Comparison of ENCODE assay signal across 8 cellular contexts in genomic region chr15:90221251-90221900, GRCh38. TPM values are rescaled to one million over a fixed set of nuclear protein-coding genes. Genes with fewer than 3 reads are reported as not detected.
DNase-seq lines count a peak whose midpoint lies in the region; ATAC-seq, FAIRE-seq and TF ChIP-seq lines count a peak whose summit lies in the region.

No MANE protein-coding gene starts in this region.

- peaks cover 4% of the 10 kb centered on the region for H3K36me3 Mint-ChIP-seq in activated CD4-positive, alpha-beta T cell treated with anti-CD3 and anti-CD28 coated beads for 36 hours (ENCODE audit: low read depth)

- no peak overlapping the region for H3K4me3 ChIP-seq in epithelial cell of esophagus (ENCODE audit: low read length)

- no peak for FAIRE-seq in urothelium cell line (lab: Jason Lieb, UNC)

- no peak overlapping the region for H3K4me3 Mint-ChIP-seq in activated CD4-positive, alpha-beta T cell treated with anti-CD3 and anti-CD28 coated beads for 36 hours

- CTCF ChIA-PET in activated CD4-positive, alpha-beta T cell treated with anti-CD3 and anti-CD28 coated beads for 36 hours (lab: Charles Lee): interaction anchor here (0.6 to 2.2 kb wide), 14 partner anchors 10 to 567 kb away, joined by 3 to 11 read pairs (median 4); partner anchors contain the start of genes CIB1, GDPGP1 and SEMA4B

- H3K9me3 Mint-ChIP-seq in activated CD4-positive, alpha-beta T cell treated with anti-CD3 and anti-CD28 coated beads for 36 hours (ENCODE audit: low read depth): no peaks in the 10 kb centered on the region

- intact Hi-C loops in activated CD4-positive, alpha-beta T cell treated with anti-CD3 and anti-CD28 coated beads for 36 hours (cut with DNase I, micrococcal nuclease): no loop called here

- peak; percentile 63 for DNase-seq in activated CD4-positive, alpha-beta T cell treated with anti-CD3 and anti-CD28 coated beads for 36 hours
- DNase-seq in activated CD4-positive, alpha-beta T cell treated with anti-CD3 and anti-CD28 coated beads, Interleukin-2, amount 50 U/mL, for 4 hours: no peak
- DNase-seq in SK-N-DZ (ENCODE audit: low spot score) (peak; percentile 74), epithelial cell of esophagus (ENCODE audit: low read depth) (peak; percentile 62), midbrain (lab: John Stamatoyannopoulos, UW) (peak; percentile 86), urothelium cell line (ENCODE audit: low spot score) (peak; percentile 75)

- peak; percentile 77 for TF ChIP-seq CTCF in LNCAP (IDR thresholded peaks at IDR 0.05)
- TF ChIP-seq CTCF in epithelial cell of esophagus (IDR thresholded peaks at IDR 0.05; ENCODE audit: insufficient read depth, low read depth, low read length, missing control alignments): peak; percentile 64

- no peaks in the 10 kb centered on the region for H3K27me3 Mint-ChIP-seq in activated CD4-positive, alpha-beta T cell treated with anti-CD3 and anti-CD28 coated beads for 36 hours

- no peak overlapping the region for H3K27ac Mint-ChIP-seq in activated CD4-positive, alpha-beta T cell treated with anti-CD3 and anti-CD28 coated beads for 36 hours

- POLR2A ChIA-PET in activated CD4-positive, alpha-beta T cell treated with anti-CD3 and anti-CD28 coated beads for 36 hours (lab: Charles Lee): interaction anchor here (0.7 kb wide), 2 partner anchors 11 to 42 kb away, joined by 3 read pairs; no protein-coding TSS in a partner anchor

- H3K4me1 Mint-ChIP-seq in activated CD4-positive, alpha-beta T cell treated with anti-CD3 and anti-CD28 coated beads for 36 hours: no peaks in the 10 kb centered on the region

- ATAC-seq in activated CD4-positive, alpha-beta T cell treated with anti-CD3 and anti-CD28 coated beads for 36 hours: peak; percentile 60
- ATAC-seq in HG03460 (IDR thresholded peaks at IDR 0.05; ENCODE audit: unreplicated experiment): no peak

RNA-seq across cellular contexts. Expression of gene CIB1, which starts 12.4 kb away (rescaled TPM):
- 100 to 1,000 TPM; 135 to 140 TPM for total RNA-seq in activated CD4-positive, alpha-beta T cell treated with anti-CD3 and anti-CD28 coated beads for 36 hours
- polyA plus RNA-seq in SK-N-DZ (2014; cell fraction: cytosol; rRNA removed): 5.1 and 9.0 TPM in 2 replicates
- polyA plus RNA-seq in SK-N-DZ (2014; cell fraction: nucleus; rRNA removed): 9.1 and 10.9 TPM in 2 replicates

RNA-seq across cellular contexts. Expression of gene GDPGP1, which starts 12.6 kb away (rescaled TPM):
- 1 to 10 TPM; 5.6 to 6.6 TPM for total RNA-seq in activated CD4-positive, alpha-beta T cell treated with anti-CD3 and anti-CD28 coated beads for 36 hours
- polyA plus RNA-seq in SK-N-DZ (2014; cell fraction: cytosol; rRNA removed): 2.2 and 3.7 TPM in 2 replicates
- 1.7 and 4.8 TPM in 2 replicates for polyA plus RNA-seq in SK-N-DZ (2014; cell fraction: nucleus; rRNA removed)

RNA-seq across cellular contexts. Expression of gene SEMA4B, which starts 20.2 kb away (rescaled TPM):
- total RNA-seq in activated CD4-positive, alpha-beta T cell treated with anti-CD3 and anti-CD28 coated beads for 36 hours: 10 to 100 TPM; 12.5 to 15.8 TPM
- 6.4 and 14.3 TPM in 2 replicates for polyA plus RNA-seq in SK-N-DZ (2014; cell fraction: cytosol; rRNA removed)
- polyA plus RNA-seq in SK-N-DZ (2014; cell fraction: nucleus; rRNA removed): 4.4 and 11.4 TPM in 2 replicates

RNA-seq across cellular contexts. Expression of gene TTLL13, which starts 28.0 kb away (rescaled TPM):
- under 1 TPM; 0.39 to 0.46 TPM for total RNA-seq in activated CD4-positive, alpha-beta T cell treated with anti-CD3 and anti-CD28 coated beads for 36 hours
- polyA plus RNA-seq in SK-N-DZ (2014; cell fraction: cytosol; rRNA removed): not detected in 2 replicates
- 0.27 TPM in 1 of 2 replicates, not detected in the other for polyA plus RNA-seq in SK-N-DZ (2014; cell fraction: nucleus; rRNA removed)

RNA-seq across cellular contexts. Expression of gene NGRN, which starts 44.1 kb away (rescaled TPM):
- 10 to 100 TPM; 22.0 to 23.9 TPM for total RNA-seq in activated CD4-positive, alpha-beta T cell treated with anti-CD3 and anti-CD28 coated beads for 36 hours
- 181 and 189 TPM in 2 replicates for polyA plus RNA-seq in SK-N-DZ (2014; cell fraction: cytosol; rRNA removed)
- polyA plus RNA-seq in SK-N-DZ (2014; cell fraction: nucleus; rRNA removed): 79.9 and 121 TPM in 2 replicates

Comparison
In these comparisons a context has a peak if more than half of its experiments do, and no peak if none do; other contexts are left out.
1. DNase-seq: peak in activated CD4-positive, alpha-beta T cell treated with anti-CD3 and anti-CD28 coated beads for 36 hours (single experiment), SK-N-DZ (single experiment), epithelial cell of esophagus (single experiment), midbrain (single experiment) and urothelium cell line (single experiment); none in activated CD4-positive, alpha-beta T cell treated with anti-CD3 and anti-CD28 coated beads, Interleukin-2, amount 50 U/mL, for 4 hours (0 of 2).